In genomic region chr17:51456942-51457341, GRCh38 we compare ENCODE assay signal across 18 cellular contexts.
DNase-seq lines count a peak whose midpoint lies in the region; ATAC-seq, FAIRE-seq and TF ChIP-seq lines count a peak whose summit lies in the region.
"Had no signal": no experiment of that assay in that cellular context is flagged by ENCODE, and none has a peak within 500 bp of the region (broad histone marks: within the 10 kb centered on the region; RNA-seq: fewer than 3 reads in every experiment).

No MANE protein-coding gene starts in this region.

- no peak for FAIRE-seq in bronchial epithelial cell (lab: Jason Lieb, UNC)
- FAIRE-seq: GM12878, HTR-8/SVneo had no signal

- H3K36me3 ChIP-seq in bronchial epithelial cell (ENCODE audit: control insufficient read depth, insufficient read depth, low read length), result no peaks in the 10 kb centered on the region

- DNase-seq in DMS53 (lab: John Stamatoyannopoulos, UW) (peak; percentile 19), DMS53 treated with DMSO at 0.1 percent for 48 hours (lab: John Stamatoyannopoulos, UW; ENCODE audit: unreplicated experiment) (no peak), A172 (ENCODE audit: low spot score) (peak; percentile 41), MV-4-11 (lab: John Stamatoyannopoulos, UW) (peak; percentile 21), bronchial epithelial cell (ENCODE audit: low read depth) (peak; percentile 11), T-helper 1 cell (no peak), NCI-H1105 treated with DMSO at 0.1 percent for 48 hours (lab: John Stamatoyannopoulos, UW) (no peak)
- DNase-seq: C1 segment of cervical spinal cord, COR-L47, DMS153, H7, NCI-H1105, NCI-H2029, NCI-H524 treated with DMSO at 0.1 percent for 48 hours, Right ventricle myocardium superior had no signal

- no peak for TF ChIP-seq CTCF in bronchial epithelial cell (IDR thresholded peaks at IDR 0.05; ENCODE audit: insufficient read depth, low read length, severe bottlenecking)

- no peaks in the 10 kb centered on the region for H3K27me3 ChIP-seq in bronchial epithelial cell (ENCODE audit: control insufficient read depth, insufficient read depth, low read length)

- no peak for ATAC-seq in HG03097 (IDR thresholded peaks at IDR 0.05; ENCODE audit: low FRiP score, unreplicated experiment)
- ATAC-seq: GM12878 had no signal

- no peak overlapping the region for H3K4me3 ChIP-seq in bronchial epithelial cell (ENCODE audit: low read depth, low read length)
- H3K4me3 ChIP-seq: GM12878 had no signal

Comparison
In these comparisons a context has a peak if more than half of its experiments do, and no peak if none do; other contexts are left out.
1. DNase-seq: peak in DMS53 (single experiment), A172 (single experiment), MV-4-11 (single experiment) and bronchial epithelial cell (single experiment); none in DMS53 treated with DMSO at 0.1 percent for 48 hours (single experiment), T-helper 1 cell (0 of 5) and NCI-H1105 treated with DMSO at 0.1 percent for 48 hours (single experiment).